1 cellular context compared by ENCODE assay signal in the genomic region with DNA sequence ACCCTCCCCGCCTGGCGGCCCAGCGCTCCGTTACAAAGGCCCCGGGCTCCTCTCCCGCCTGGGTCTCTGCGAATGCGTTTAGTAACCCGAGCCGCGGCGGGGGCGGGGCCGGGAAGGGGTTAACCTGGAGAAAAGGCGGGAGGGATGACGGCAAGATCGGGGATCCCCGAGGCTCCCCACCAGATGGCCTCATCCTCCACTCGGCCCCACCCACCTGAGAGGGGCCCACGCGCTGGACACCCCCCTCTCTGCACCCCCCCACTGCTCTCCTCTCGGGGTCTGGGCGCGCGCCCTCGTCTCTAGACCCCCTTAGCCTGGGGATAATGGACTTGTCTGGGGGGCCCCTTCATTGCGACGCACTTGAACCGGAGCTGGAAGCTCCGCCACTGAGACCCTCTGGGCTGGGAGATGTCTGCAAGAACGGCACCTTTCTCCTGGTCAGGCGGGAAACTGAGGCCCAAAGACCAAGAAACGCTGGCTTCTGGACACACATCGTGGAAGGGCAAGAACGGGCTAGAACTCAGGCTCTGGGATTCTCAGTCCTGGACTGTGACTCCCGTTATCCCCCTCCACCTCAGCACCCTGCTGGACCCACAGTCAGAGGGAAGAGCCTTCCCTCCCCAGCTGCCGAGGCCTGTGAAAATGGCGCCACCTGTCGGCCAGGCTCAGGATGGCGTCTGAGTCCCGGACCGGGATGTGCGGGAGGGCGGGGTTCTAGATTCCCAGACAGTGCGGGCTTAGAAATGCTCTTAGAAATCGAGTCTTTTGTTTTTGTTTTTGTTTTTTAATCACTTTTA.
TF ChIP-seq lines count a peak whose summit lies in the region.

No MANE protein-coding gene starts in this region.

TF ChIP-seq in HEK293, 187 proteins besides CTCF, POLR2A, EP300 and RAD21 (continued from another document and continues in another):
- TF ChIP-seq, protein P1, sequence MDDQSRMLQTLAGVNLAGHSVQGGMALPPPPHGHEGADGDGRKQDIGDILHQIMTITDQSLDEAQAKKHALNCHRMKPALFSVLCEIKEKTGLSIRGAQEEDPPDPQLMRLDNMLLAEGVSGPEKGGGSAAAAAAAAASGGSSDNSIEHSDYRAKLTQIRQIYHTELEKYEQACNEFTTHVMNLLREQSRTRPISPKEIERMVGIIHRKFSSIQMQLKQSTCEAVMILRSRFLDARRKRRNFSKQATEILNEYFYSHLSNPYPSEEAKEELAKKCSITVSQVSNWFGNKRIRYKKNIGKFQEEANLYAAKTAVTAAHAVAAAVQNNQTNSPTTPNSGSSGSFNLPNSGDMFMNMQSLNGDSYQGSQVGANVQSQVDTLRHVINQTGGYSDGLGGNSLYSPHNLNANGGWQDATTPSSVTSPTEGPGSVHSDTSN (CRISPR knock-in tag; IDR thresholded peaks at IDR 0.05): peak; percentile 49; the same call in 1 of the 2 replicates
- TF ChIP-seq, protein P2, sequence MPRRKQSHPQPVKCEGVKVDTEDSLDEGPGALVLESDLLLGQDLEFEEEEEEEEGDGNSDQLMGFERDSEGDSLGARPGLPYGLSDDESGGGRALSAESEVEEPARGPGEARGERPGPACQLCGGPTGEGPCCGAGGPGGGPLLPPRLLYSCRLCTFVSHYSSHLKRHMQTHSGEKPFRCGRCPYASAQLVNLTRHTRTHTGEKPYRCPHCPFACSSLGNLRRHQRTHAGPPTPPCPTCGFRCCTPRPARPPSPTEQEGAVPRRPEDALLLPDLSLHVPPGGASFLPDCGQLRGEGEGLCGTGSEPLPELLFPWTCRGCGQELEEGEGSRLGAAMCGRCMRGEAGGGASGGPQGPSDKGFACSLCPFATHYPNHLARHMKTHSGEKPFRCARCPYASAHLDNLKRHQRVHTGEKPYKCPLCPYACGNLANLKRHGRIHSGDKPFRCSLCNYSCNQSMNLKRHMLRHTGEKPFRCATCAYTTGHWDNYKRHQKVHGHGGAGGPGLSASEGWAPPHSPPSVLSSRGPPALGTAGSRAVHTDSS (tag by site-specific recombination; IDR thresholded peaks at IDR 0.05): peak; percentile 58; the same call in 1 of the 2 replicates
- no peak for TF ChIP-seq ZNF776 (tag by site-specific recombination; IDR thresholded peaks at IDR 0.05; ENCODE audit: borderline replicate concordance)
- TF ChIP-seq, protein P3, sequence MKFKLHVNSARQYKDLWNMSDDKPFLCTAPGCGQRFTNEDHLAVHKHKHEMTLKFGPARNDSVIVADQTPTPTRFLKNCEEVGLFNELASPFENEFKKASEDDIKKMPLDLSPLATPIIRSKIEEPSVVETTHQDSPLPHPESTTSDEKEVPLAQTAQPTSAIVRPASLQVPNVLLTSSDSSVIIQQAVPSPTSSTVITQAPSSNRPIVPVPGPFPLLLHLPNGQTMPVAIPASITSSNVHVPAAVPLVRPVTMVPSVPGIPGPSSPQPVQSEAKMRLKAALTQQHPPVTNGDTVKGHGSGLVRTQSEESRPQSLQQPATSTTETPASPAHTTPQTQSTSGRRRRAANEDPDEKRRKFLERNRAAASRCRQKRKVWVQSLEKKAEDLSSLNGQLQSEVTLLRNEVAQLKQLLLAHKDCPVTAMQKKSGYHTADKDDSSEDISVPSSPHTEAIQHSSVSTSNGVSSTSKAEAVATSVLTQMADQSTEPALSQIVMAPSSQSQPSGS (tag by site-specific recombination; IDR thresholded peaks at IDR 0.05; ENCODE audit: low read depth): peak; percentile 59
- TF ChIP-seq ZNF140 (tag by site-specific recombination; IDR thresholded peaks at IDR 0.05): no peak
- TF ChIP-seq, protein P4, sequence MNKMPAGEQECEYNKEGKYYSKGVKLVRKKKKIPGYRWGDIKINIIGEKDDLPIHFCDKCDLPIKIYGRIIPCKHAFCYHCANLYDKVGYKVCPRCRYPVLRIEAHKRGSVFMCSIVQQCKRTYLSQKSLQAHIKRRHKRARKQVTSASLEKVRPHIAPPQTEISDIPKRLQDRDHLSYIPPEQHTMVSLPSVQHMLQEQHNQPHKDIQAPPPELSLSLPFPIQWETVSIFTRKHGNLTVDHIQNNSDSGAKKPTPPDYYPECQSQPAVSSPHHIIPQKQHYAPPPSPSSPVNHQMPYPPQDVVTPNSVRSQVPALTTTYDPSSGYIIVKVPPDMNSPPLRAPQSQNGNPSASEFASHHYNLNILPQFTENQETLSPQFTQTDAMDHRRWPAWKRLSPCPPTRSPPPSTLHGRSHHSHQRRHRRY (tag by site-specific recombination; IDR thresholded peaks at IDR 0.05): peak; percentile 79; the same call in 1 of the 2 replicates
- TF ChIP-seq ZNF354C (tag by site-specific recombination; IDR thresholded peaks at IDR 0.05; ENCODE audit: borderline replicate concordance, low read depth): no peak
- TF ChIP-seq ZNF37A (tag by site-specific recombination; IDR thresholded peaks at IDR 0.05): no peak
- peak; percentile 99 for TF ChIP-seq ZNF600 (tag by site-specific recombination; IDR thresholded peaks at IDR 0.05)
- TF ChIP-seq ZNF2 (tag by site-specific recombination; IDR thresholded peaks at IDR 0.05): peak; percentile 88
- no peak; the same call in 1 of the 2 replicates for TF ChIP-seq ZNF777 (tag by site-specific recombination; IDR thresholded peaks at IDR 0.05; ENCODE audit: borderline replicate concordance)
- TF ChIP-seq ZNF473 (tag by site-specific recombination; IDR thresholded peaks at IDR 0.05): no peak
- TF ChIP-seq KLF1 (tag by site-specific recombination; IDR thresholded peaks at IDR 0.05): peak; percentile 83
- peak; percentile 58 for TF ChIP-seq SCRT2 (tag by site-specific recombination; IDR thresholded peaks at IDR 0.05)
- TF ChIP-seq, protein P5, sequence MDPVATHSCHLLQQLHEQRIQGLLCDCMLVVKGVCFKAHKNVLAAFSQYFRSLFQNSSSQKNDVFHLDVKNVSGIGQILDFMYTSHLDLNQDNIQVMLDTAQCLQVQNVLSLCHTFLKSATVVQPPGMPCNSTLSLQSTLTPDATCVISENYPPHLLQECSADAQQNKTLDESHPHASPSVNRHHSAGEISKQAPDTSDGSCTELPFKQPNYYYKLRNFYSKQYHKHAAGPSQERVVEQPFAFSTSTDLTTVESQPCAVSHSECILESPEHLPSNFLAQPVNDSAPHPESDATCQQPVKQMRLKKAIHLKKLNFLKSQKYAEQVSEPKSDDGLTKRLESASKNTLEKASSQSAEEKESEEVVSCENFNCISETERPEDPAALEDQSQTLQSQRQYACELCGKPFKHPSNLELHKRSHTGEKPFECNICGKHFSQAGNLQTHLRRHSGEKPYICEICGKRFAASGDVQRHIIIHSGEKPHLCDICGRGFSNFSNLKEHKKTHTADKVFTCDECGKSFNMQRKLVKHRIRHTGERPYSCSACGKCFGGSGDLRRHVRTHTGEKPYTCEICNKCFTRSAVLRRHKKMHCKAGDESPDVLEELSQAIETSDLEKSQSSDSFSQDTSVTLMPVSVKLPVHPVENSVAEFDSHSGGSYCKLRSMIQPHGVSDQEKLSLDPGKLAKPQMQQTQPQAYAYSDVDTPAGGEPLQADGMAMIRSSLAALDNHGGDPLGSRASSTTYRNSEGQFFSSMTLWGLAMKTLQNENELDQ (tag by site-specific recombination; IDR thresholded peaks at IDR 0.05; ENCODE audit: low read depth): no peak
- 0 out of 2 replicates have a peak, but pooled peaks have one; percentile 74 for TF ChIP-seq BCL11B (tag by site-specific recombination; IDR thresholded peaks at IDR 0.05; ENCODE audit: low read depth)
- TF ChIP-seq, protein P6, sequence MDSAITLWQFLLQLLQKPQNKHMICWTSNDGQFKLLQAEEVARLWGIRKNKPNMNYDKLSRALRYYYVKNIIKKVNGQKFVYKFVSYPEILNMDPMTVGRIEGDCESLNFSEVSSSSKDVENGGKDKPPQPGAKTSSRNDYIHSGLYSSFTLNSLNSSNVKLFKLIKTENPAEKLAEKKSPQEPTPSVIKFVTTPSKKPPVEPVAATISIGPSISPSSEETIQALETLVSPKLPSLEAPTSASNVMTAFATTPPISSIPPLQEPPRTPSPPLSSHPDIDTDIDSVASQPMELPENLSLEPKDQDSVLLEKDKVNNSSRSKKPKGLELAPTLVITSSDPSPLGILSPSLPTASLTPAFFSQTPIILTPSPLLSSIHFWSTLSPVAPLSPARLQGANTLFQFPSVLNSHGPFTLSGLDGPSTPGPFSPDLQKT (IDR thresholded peaks at IDR 0.05; ENCODE audit: borderline replicate concordance, low read depth, low read length): no peak
- TF ChIP-seq ZNF585B (tag by site-specific recombination; IDR thresholded peaks at IDR 0.05): no peak
- peak; percentile 89 for TF ChIP-seq ZNF366 (tag by site-specific recombination; conservative IDR thresholded peaks at IDR 0.05)
- TF ChIP-seq, protein P7, sequence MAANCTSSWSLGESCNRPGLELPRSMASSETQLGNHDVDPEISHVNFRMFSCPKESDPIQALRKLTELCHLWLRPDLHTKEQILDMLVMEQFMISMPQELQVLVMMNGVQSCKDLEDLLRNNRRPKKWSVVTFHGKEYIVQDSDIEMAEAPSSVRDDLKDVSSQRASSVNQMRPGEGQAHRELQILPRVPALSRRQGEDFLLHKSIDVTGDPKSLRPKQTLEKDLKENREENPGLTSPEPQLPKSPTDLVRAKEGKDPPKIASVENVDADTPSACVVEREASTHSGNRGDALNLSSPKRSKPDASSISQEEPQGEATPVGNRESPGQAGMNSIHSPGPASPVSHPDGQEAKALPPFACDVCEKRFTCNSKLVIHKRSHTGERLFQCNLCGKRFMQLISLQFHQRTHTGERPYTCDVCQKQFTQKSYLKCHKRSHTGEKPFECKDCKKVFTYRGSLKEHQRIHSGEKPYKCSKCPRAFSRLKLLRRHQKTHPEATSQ (tag by site-specific recombination; IDR thresholded peaks at IDR 0.05): 0 out of 2 replicates have a peak, but pooled peaks have one; percentile 63
- peak; percentile 70 for TF ChIP-seq ZNF394 (tag by site-specific recombination; IDR thresholded peaks at IDR 0.05; ENCODE audit: borderline replicate concordance)
- no peak for TF ChIP-seq ZNF548 (tag by site-specific recombination; IDR thresholded peaks at IDR 0.05)
- no peak; the same call in 1 of the 2 replicates for TF ChIP-seq ZNF19 (tag by site-specific recombination; IDR thresholded peaks at IDR 0.05; ENCODE audit: low read depth)
- TF ChIP-seq ZBTB7A (tag by site-specific recombination; IDR thresholded peaks at IDR 0.05; ENCODE audit: low read depth): peak; percentile 96
- no peak for TF ChIP-seq ZNF132 (tag by site-specific recombination; IDR thresholded peaks at IDR 0.05; ENCODE audit: borderline replicate concordance)
- TF ChIP-seq ZNF302 (tag by site-specific recombination; IDR thresholded peaks at IDR 0.05; ENCODE audit: low read depth): 0 out of 2 replicates have a peak, but pooled peaks have one; percentile 5
- TF ChIP-seq ZFP69B (tag by site-specific recombination; IDR thresholded peaks at IDR 0.05): peak; percentile 99
- no peak; the same call in 1 of the 2 replicates for TF ChIP-seq ZNF596 (tag by site-specific recombination; IDR thresholded peaks at IDR 0.05)
- no peak for TF ChIP-seq SETDB1 (IDR thresholded peaks at IDR 0.05; ENCODE audit: insufficient read length, low read length)
- TF ChIP-seq, protein P8, sequence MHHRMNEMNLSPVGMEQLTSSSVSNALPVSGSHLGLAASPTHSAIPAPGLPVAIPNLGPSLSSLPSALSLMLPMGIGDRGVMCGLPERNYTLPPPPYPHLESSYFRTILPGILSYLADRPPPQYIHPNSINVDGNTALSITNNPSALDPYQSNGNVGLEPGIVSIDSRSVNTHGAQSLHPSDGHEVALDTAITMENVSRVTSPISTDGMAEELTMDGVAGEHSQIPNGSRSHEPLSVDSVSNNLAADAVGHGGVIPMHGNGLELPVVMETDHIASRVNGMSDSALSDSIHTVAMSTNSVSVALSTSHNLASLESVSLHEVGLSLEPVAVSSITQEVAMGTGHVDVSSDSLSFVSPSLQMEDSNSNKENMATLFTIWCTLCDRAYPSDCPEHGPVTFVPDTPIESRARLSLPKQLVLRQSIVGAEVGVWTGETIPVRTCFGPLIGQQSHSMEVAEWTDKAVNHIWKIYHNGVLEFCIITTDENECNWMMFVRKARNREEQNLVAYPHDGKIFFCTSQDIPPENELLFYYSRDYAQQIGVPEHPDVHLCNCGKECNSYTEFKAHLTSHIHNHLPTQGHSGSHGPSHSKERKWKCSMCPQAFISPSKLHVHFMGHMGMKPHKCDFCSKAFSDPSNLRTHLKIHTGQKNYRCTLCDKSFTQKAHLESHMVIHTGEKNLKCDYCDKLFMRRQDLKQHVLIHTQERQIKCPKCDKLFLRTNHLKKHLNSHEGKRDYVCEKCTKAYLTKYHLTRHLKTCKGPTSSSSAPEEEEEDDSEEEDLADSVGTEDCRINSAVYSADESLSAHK (tag by site-specific recombination; IDR thresholded peaks at IDR 0.05): peak; percentile 77
- no peak for TF ChIP-seq ZNF626 (tag by site-specific recombination; IDR thresholded peaks at IDR 0.05)
- TF ChIP-seq, protein P9, sequence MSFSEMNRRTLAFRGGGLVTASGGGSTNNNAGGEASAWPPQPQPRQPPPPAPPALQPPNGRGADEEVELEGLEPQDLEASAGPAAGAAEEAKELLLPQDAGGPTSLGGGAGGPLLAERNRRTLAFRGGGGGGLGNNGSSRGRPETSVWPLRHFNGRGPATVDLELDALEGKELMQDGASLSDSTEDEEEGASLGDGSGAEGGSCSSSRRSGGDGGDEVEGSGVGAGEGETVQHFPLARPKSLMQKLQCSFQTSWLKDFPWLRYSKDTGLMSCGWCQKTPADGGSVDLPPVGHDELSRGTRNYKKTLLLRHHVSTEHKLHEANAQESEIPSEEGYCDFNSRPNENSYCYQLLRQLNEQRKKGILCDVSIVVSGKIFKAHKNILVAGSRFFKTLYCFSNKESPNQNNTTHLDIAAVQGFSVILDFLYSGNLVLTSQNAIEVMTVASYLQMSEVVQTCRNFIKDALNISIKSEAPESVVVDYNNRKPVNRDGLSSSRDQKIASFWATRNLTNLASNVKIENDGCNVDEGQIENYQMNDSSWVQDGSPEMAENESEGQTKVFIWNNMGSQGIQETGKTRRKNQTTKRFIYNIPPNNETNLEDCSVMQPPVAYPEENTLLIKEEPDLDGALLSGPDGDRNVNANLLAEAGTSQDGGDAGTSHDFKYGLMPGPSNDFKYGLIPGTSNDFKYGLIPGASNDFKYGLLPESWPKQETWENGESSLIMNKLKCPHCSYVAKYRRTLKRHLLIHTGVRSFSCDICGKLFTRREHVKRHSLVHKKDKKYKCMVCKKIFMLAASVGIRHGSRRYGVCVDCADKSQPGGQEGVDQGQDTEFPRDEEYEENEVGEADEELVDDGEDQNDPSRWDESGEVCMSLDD (tag by site-specific recombination; IDR thresholded peaks at IDR 0.05): peak; percentile 99
- TF ChIP-seq ZEB2 (tag by site-specific recombination; IDR thresholded peaks at IDR 0.05): peak; percentile 97
- no peak; the same call in none of the 2 replicates for TF ChIP-seq MZF1 (tag by site-specific recombination; IDR thresholded peaks at IDR 0.05; ENCODE audit: borderline replicate concordance)
- TF ChIP-seq ZNF555 (tag by site-specific recombination; conservative IDR thresholded peaks at IDR 0.05): no peak
- TF ChIP-seq KLF8 (tag by site-specific recombination; IDR thresholded peaks at IDR 0.05): peak; percentile 98
- TF ChIP-seq, protein P10, sequence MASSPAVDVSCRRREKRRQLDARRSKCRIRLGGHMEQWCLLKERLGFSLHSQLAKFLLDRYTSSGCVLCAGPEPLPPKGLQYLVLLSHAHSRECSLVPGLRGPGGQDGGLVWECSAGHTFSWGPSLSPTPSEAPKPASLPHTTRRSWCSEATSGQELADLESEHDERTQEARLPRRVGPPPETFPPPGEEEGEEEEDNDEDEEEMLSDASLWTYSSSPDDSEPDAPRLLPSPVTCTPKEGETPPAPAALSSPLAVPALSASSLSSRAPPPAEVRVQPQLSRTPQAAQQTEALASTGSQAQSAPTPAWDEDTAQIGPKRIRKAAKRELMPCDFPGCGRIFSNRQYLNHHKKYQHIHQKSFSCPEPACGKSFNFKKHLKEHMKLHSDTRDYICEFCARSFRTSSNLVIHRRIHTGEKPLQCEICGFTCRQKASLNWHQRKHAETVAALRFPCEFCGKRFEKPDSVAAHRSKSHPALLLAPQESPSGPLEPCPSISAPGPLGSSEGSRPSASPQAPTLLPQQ (tag by site-specific recombination; IDR thresholded peaks at IDR 0.05): peak; percentile 99
- TF ChIP-seq KLF9 (tag by site-specific recombination; IDR thresholded peaks at IDR 0.05; ENCODE audit: low read depth): peak; percentile 95
- TF ChIP-seq ZNF530 (tag by site-specific recombination; IDR thresholded peaks at IDR 0.05; ENCODE audit: low read depth): no peak
